ENCODE assay signal across 15 cellular contexts in genomic region chr1:208171615-208172388, GRCh38.
"Had no signal": no experiment of that assay in that cellular context is flagged by ENCODE, and none has a peak within 500 bp of the region (broad histone marks: within the 10 kb centered on the region; RNA-seq: fewer than 3 reads in every experiment).

No MANE protein-coding gene starts in this region.

- H3K9me3 ChIP-seq: adrenal gland, neutrophil, stomach had no signal

- H3K27ac ChIP-seq: adrenal gland, neutrophil had no signal

- H3K27me3 ChIP-seq: adrenal gland, stomach had no signal

- DNase-seq: activated B cell treated with CpG ODN at 0.5 μM for 24 hours; activated CD4-positive, alpha-beta T cell treated with anti-CD3 and anti-CD28 coated beads, Interleukin-2, amount 10 ng/mL, durations not matched to agents 7 days and 5 days; activated naive CD4-positive, alpha-beta T cell treated with anti-CD3 and anti-CD28 coated beads, Interleukin-2, amount 10 ng/mL, durations not matched to agents 7 days and 5 days; activated T-cell treated with anti-CD3 and anti-CD28 coated beads for 4 hours; central memory CD4-positive, alpha-beta T cell; effector memory CD4-positive, alpha-beta T cell; naive thymus-derived CD8-positive, alpha-beta T cell; retina; small intestine; stomach; T-helper 9 cell had no signal

- ATAC-seq: activated T-helper 17 cell treated with anti-CD3 and anti-CD28 coated beads, Interleukin-2, amount 50 U/mL, for 72 hours; naive thymus-derived CD8-positive, alpha-beta T cell had no signal

- H3K36me3 ChIP-seq: adrenal gland, neutrophil had no signal

- H3K4me3 ChIP-seq: adrenal gland, lung, stomach had no signal
